ENCODE assay signal across 10 cellular contexts in genomic region chr9:76650692-76651091, GRCh38.
DNase-seq lines count a peak whose midpoint lies in the region; ATAC-seq and TF ChIP-seq lines count a peak whose summit lies in the region.
"Had no signal": no experiment of that assay in that cellular context is flagged by ENCODE, and none has a peak within 500 bp of the region (broad histone marks: within the 10 kb centered on the region; RNA-seq: fewer than 3 reads in every experiment).

No MANE protein-coding gene starts in this region.

- DNase-seq in MCF 10A (ENCODE audit: unreplicated experiment) (no peak), breast epithelium (ENCODE audit: low spot score in 2 of 2) (no peak), WTC11 (ENCODE audit: low spot score) (no peak), islet precursor cell (peak; percentile 65), type B pancreatic cell (ENCODE audit: extremely low spot score, unreplicated experiment) (no peak)
- no peak for DNase-seq in activated naive CD4-positive, alpha-beta T cell treated with anti-CD3 and anti-CD28 coated beads for 36 hours
- DNase-seq: left lung, NCI-H2081 treated with DMSO at 0.1 percent for 48 hours had no signal

- intact Hi-C loops in MCF 10A (cut with micrococcal nuclease), result loop anchor here (5.0 kb wide), 1 partner anchor 88 kb away; no protein-coding TSS in a partner anchor
- intact Hi-C loops in breast epithelium (cut with DNase I; ENCODE audit: low total_unique reads), result no loop called here
- intact Hi-C loops in activated naive CD4-positive, alpha-beta T cell treated with anti-CD3 and anti-CD28 coated beads for 36 hours (cut with micrococcal nuclease), result loop anchor here (2.0 kb wide), 1 partner anchor 248 kb away; no protein-coding TSS in a partner anchor

- H3K27ac ChIP-seq in breast epithelium, result no peak overlapping the region

- H3K27me3 Mint-ChIP-seq in MCF 10A (ENCODE audit: insufficient read depth, unreplicated experiment) (no peaks in the 10 kb centered on the region), WTC11 (ENCODE audit: low read depth) (no peaks in the 10 kb centered on the region), type B pancreatic cell (no peaks in the 10 kb centered on the region)
- no peaks in the 10 kb centered on the region for H3K27me3 Mint-ChIP-seq in activated naive CD4-positive, alpha-beta T cell treated with anti-CD3 and anti-CD28 coated beads for 36 hours (ENCODE audit: low read depth)

- no peak for TF ChIP-seq POLR2A in breast epithelium (IDR thresholded peaks at IDR 0.05)

- H3K9me3 ChIP-seq in breast epithelium, result no peaks in the 10 kb centered on the region
- H3K9me3 ChIP-seq: left lung had no signal

- ATAC-seq in WTC11 (peak; percentile 91), HG03469 (IDR thresholded peaks at IDR 0.05; ENCODE audit: unreplicated experiment) (no peak), GM18909 (IDR thresholded peaks at IDR 0.05; ENCODE audit: poor library complexity, unreplicated experiment) (no peak)

- H3K9me3 Mint-ChIP-seq in MCF 10A (ENCODE audit: unreplicated experiment) (no peaks in the 10 kb centered on the region), WTC11 (no peaks in the 10 kb centered on the region), type B pancreatic cell (no peaks in the 10 kb centered on the region)
- H3K9me3 Mint-ChIP-seq in activated naive CD4-positive, alpha-beta T cell treated with anti-CD3 and anti-CD28 coated beads for 36 hours, result no peaks in the 10 kb centered on the region

- H3K36me3 ChIP-seq in breast epithelium, result no peaks in the 10 kb centered on the region
- H3K36me3 ChIP-seq: left lung had no signal

- H3K27me3 ChIP-seq in breast epithelium, result no peaks in the 10 kb centered on the region
- H3K27me3 ChIP-seq: left lung had no signal

- CTCF ChIA-PET in MCF 10A (lab: Yijun Ruan, JAX), result interaction anchor here (0.6 to 1.9 kb wide), 8 partner anchors 8 to 255 kb away, joined by 3 to 6 read pairs (median 4); no protein-coding TSS in a partner anchor
- CTCF ChIA-PET in WTC11 (lab: Charles Lee), result interaction anchor here (0.9 to 2.7 kb wide), 7 partner anchors 8 to 256 kb away, joined by 3 to 9 read pairs (median 5); partner anchors contain the start of genes GCNT1 and RFK
- CTCF ChIA-PET in activated naive CD4-positive, alpha-beta T cell treated with anti-CD3 and anti-CD28 coated beads for 36 hours (lab: Charles Lee), result interaction anchor here (0.7 to 1.0 kb wide), 2 partner anchors 16 to 190 kb away, joined by 3 read pairs; no protein-coding TSS in a partner anchor

- no peaks in the 10 kb centered on the region for H3K4me1 ChIP-seq in breast epithelium

- POLR2A ChIA-PET in MCF 10A (lab: Yijun Ruan, JAX), result interaction anchor here (0.7 kb wide), 1 partner anchor 111 kb away, joined by 3 read pairs; no protein-coding TSS in a partner anchor
- POLR2A ChIA-PET in WTC11 (lab: Charles Lee), result interaction anchor here (0.6 kb wide), 1 partner anchor 212 kb away, joined by 3 read pairs; no protein-coding TSS in a partner anchor

- H3K36me3 Mint-ChIP-seq in MCF 10A (ENCODE audit: insufficient read depth, unreplicated experiment), result peaks cover 5% of the 10 kb centered on the region
- no peaks in the 10 kb centered on the region for H3K36me3 Mint-ChIP-seq in WTC11
- no peaks in the 10 kb centered on the region for H3K36me3 Mint-ChIP-seq in type B pancreatic cell
- H3K36me3 Mint-ChIP-seq in activated naive CD4-positive, alpha-beta T cell treated with anti-CD3 and anti-CD28 coated beads for 36 hours (ENCODE audit: low read depth), result no peaks in the 10 kb centered on the region

- H3K4me1 Mint-ChIP-seq in MCF 10A (ENCODE audit: insufficient read depth, unreplicated experiment), result peaks cover 42% of the 10 kb centered on the region
- peaks cover 38% of the 10 kb centered on the region for H3K4me1 Mint-ChIP-seq in WTC11
- peaks cover 9% of the 10 kb centered on the region for H3K4me1 Mint-ChIP-seq in type B pancreatic cell (ENCODE audit: unreplicated experiment)
- peaks cover 19% of the 10 kb centered on the region for H3K4me1 Mint-ChIP-seq in activated naive CD4-positive, alpha-beta T cell treated with anti-CD3 and anti-CD28 coated beads for 36 hours (ENCODE audit: low read depth)

- no peak overlapping the region for H3K4me3 Mint-ChIP-seq in MCF 10A (ENCODE audit: unreplicated experiment)
- H3K4me3 Mint-ChIP-seq in WTC11, result 0 out of 2 replicates have a peak overlapping the region, but pooled peaks have one; percentile 2
- H3K4me3 Mint-ChIP-seq in type B pancreatic cell, result no peak overlapping the region
- no peak overlapping the region for H3K4me3 Mint-ChIP-seq in activated naive CD4-positive, alpha-beta T cell treated with anti-CD3 and anti-CD28 coated beads for 36 hours

- no TSS peak for BruUV-seq in MCF 10A (replicated peaks; lab: Mats Ljungman, UMichigan)

- TF ChIP-seq CTCF in MCF 10A (IDR thresholded peaks at IDR 0.05; ENCODE audit: unreplicated experiment) (no peak), breast epithelium (IDR thresholded peaks at IDR 0.05) (no peak), WTC11 (IDR thresholded peaks at IDR 0.05) (no peak), type B pancreatic cell (conservative IDR thresholded peaks at IDR 0.05) (no peak)

- H3K4me3 ChIP-seq in breast epithelium, result peak overlapping the region in 1 of 3 donors; percentile 33

- H3K27ac Mint-ChIP-seq in MCF 10A (ENCODE audit: low read depth, unreplicated experiment), result peak overlapping the region; percentile 95
- peak overlapping the region; percentile 91 for H3K27ac Mint-ChIP-seq in WTC11
- peak overlapping the region; percentile 14 for H3K27ac Mint-ChIP-seq in type B pancreatic cell
- H3K27ac Mint-ChIP-seq in activated naive CD4-positive, alpha-beta T cell treated with anti-CD3 and anti-CD28 coated beads for 36 hours, result no peak overlapping the region

TF ChIP-seq in WTC11, 78 proteins besides CTCF, POLR2A, EP300 and RAD21:
- TF ChIP-seq ZBTB43 (CRISPR knock-in tag; IDR thresholded peaks at IDR 0.05) (no peak), FOXJ3 (CRISPR knock-in tag; IDR thresholded peaks at IDR 0.05; ENCODE audit: borderline replicate concordance) (no peak), ZNF263 (CRISPR knock-in tag; IDR thresholded peaks at IDR 0.05; ENCODE audit: low read depth) (no peak), JAZF1 (CRISPR knock-in tag; IDR thresholded peaks at IDR 0.05) (no peak), ZBTB21 (CRISPR knock-in tag; IDR thresholded peaks at IDR 0.05; ENCODE audit: borderline replicate concordance) (no peak), GABPB1 (CRISPR knock-in tag; IDR thresholded peaks at IDR 0.05) (no peak), E2F5 (CRISPR knock-in tag; IDR thresholded peaks at IDR 0.05) (no peak), CREB1 (CRISPR knock-in tag; IDR thresholded peaks at IDR 0.05) (no peak), KAT7 (CRISPR knock-in tag; IDR thresholded peaks at IDR 0.05; ENCODE audit: borderline replicate concordance) (no peak), TCF7 (CRISPR knock-in tag; IDR thresholded peaks at IDR 0.05; ENCODE audit: low read depth) (no peak), E2F1 (CRISPR knock-in tag; IDR thresholded peaks at IDR 0.05) (no peak), ZNF219 (CRISPR knock-in tag; IDR thresholded peaks at IDR 0.05; ENCODE audit: borderline replicate concordance) (no peak)
